ENCODE assay signal across 8 cellular contexts in the genomic region with DNA sequence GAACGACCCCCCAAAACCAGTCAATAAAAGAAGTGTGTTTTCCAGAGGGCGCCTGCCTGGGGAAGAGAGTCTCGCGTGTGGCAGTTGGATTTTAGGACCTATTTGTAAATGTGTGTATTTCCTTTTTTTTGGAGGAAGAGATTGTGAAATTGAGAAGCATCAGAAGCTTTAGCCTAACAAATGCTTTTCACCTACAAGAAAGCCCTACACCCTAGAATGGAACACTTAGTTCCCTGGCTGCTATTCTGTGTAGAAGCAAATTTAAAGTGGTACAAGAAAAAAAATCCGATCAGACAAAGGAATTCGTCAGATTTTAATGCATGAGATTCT. TPM values are rescaled to one million over a fixed set of nuclear protein-coding genes. Genes with fewer than 3 reads are reported as not detected.
DNase-seq lines count a peak whose midpoint lies in the region; TF ChIP-seq lines count a peak whose summit lies in the region.

No MANE protein-coding gene starts in this region.

- DNase-seq in DMS 273 treated with DMSO at 0.1 percent for 48 hours (lab: John Stamatoyannopoulos, UW) (peak; percentile 21), DMS 273 (lab: John Stamatoyannopoulos, UW; ENCODE audit: unreplicated experiment) (no peak), OCI-LY7 (ENCODE audit: low spot score) (no peak), pons (ENCODE audit: low spot score) (peak; percentile 13), germinal center (ENCODE audit: low spot score) (no peak)
- DNase-seq in activated effector memory CD4-positive, alpha-beta T cell treated with Interleukin-2 at 50 U/mL for 16 hours = no peak
- DNase-seq in stimulated activated CD4-positive, alpha-beta T cell treated with anti-CD3 and anti-CD28 coated beads, Interleukin-4, amount 100 ng/mL, for 4 hours = no peak

- POLR2A ChIA-PET in OCI-LY7 (lab: Charles Lee) = interaction anchor here (0.7 to 3.5 kb wide), 7 partner anchors 13 to 806 kb away, joined by 3 to 18 read pairs (median 4); no protein-coding TSS in a partner anchor

- peaks cover 18% of the 10 kb centered on the region for H3K4me1 ChIP-seq in OCI-LY7 (ENCODE audit: insufficient read depth, low read length, poor library complexity, severe bottlenecking)
- H3K4me1 ChIP-seq in esophagus (ENCODE audit: control insufficient read depth in 2 of 2, insufficient read depth in 2 of 2, low read length in 1 of 2) = peaks cover 0 to 3% of the 10 kb centered on the region in 2 donors

- CTCF ChIA-PET in OCI-LY7 (lab: Charles Lee; ENCODE audit: unreplicated experiment) = no interaction called here

- peak overlapping the region; percentile 83 for H3K4me3 ChIP-seq in OCI-LY7 (ENCODE audit: low read depth, low read length, poor library complexity, severe bottlenecking)
- peak overlapping the region; percentile 89 to 93 for H3K4me3 ChIP-seq in esophagus (ENCODE audit: low read depth in 1 of 2, low read length in 2 of 2)

- H3K9me2 ChIP-seq in OCI-LY7 (ENCODE audit: insufficient read depth, low read length) = no peaks in the 10 kb centered on the region

- no peak for TF ChIP-seq CTCF in OCI-LY7 (conservative IDR thresholded peaks at IDR 0.05; ENCODE audit: low read length)

- 3 to 4% methylated on average over 6 of the region's 6 CpGs for WGBS in esophagus, 2 donors

- peak overlapping the region; percentile 83 for H3K4me2 ChIP-seq in OCI-LY7 (ENCODE audit: low read length)

- H3K36me3 ChIP-seq in OCI-LY7 (ENCODE audit: insufficient read depth, low read length) (peaks cover 18% of the 10 kb centered on the region), esophagus (ENCODE audit: control insufficient read depth in 2 of 2, insufficient read depth in 2 of 2, low read length in 1 of 2) (no peaks in the 10 kb centered on the region)

- H3K9me3 ChIP-seq in OCI-LY7 (ENCODE audit: low read length) = no peaks in the 10 kb centered on the region
- H3K9me3 ChIP-seq in esophagus (ENCODE audit: control insufficient read depth in 2 of 2, insufficient read depth in 1 of 2, low read depth in 1 of 2, low read length in 1 of 2) = no peaks in the 10 kb centered on the region

- H2AFZ ChIP-seq in OCI-LY7 (ENCODE audit: low read length) = no peak overlapping the region

- H3K79me2 ChIP-seq in OCI-LY7 (ENCODE audit: insufficient read depth, low read depth, low read length) = peaks cover 42% of the 10 kb centered on the region

- H3K27me3 ChIP-seq in esophagus (ENCODE audit: control insufficient read depth in 1 of 2, insufficient read depth in 2 of 2, low read length in 2 of 2) = no peaks in the 10 kb centered on the region

- intact Hi-C loops in OCI-LY7 (cut with micrococcal nuclease; ENCODE audit: unreplicated experiment) = loop anchor here (1.0 to 5.0 kb wide), 6 partner anchors 14 to 323 kb away; a partner anchor contains a TSS

- H3K27ac ChIP-seq in OCI-LY7 (ENCODE audit: low read depth, low read length, poor library complexity, severe bottlenecking) (peak overlapping the region; percentile 92), esophagus (ENCODE audit: low read depth in 2 of 2, low read length in 1 of 2) (peak overlapping the region; percentile 95 to 100)

- no TSS peak for BruUV-seq in OCI-LY7 (replicated peaks; lab: Mats Ljungman, UMichigan)

- peaks cover 17% of the 10 kb centered on the region; the same call in 1 of the 2 replicates for H4K20me1 ChIP-seq in OCI-LY7 (ENCODE audit: insufficient read depth, low read length)

RNA-seq across cellular contexts. Expression of a gene that starts 1.4 kb away (rescaled TPM):
- 12.1 and 22.0 TPM in 2 replicates for total RNA-seq in OCI-LY7 (2014; rRNA removed; shearing (Covaris generic))
- 29.4 and 30.2 TPM in 2 replicates for total RNA-seq in OCI-LY7 (2022)
- polyA plus RNA-seq in esophagus = 10 to 100 TPM; 11.8 to 19.3 TPM

Comparison
In these comparisons a context has a peak if more than half of its experiments do, and no peak if none do; other contexts are left out.
1. DNase-seq: peak in DMS 273 treated with DMSO at 0.1 percent for 48 hours (single experiment) and pons (single experiment); none in DMS 273 (single experiment), OCI-LY7 (single experiment), activated effector memory CD4-positive, alpha-beta T cell treated with Interleukin-2 at 50 U/mL for 16 hours (single experiment), stimulated activated CD4-positive, alpha-beta T cell treated with anti-CD3 and anti-CD28 coated beads, Interleukin-4, amount 100 ng/mL, for 4 hours (0 of 2) and germinal center (single experiment).